In genomic region chr7:155227788-155228458, GRCh38 we compare ENCODE assay signal across 2 cellular contexts.
A peak's percentile ranks its signal among the peaks of the same experiment; 100 is the strongest.
TF ChIP-seq lines count a peak whose summit lies in the region.

No MANE protein-coding gene starts in this region.

TF ChIP-seq in liver, 16 proteins besides CTCF, POLR2A, EP300 and RAD21:
- peak; percentile 28 for TF ChIP-seq SP1 (IDR thresholded peaks at IDR 0.05)
- no peak for TF ChIP-seq MAX (IDR thresholded peaks at IDR 0.05)
- TF ChIP-seq JUND (IDR thresholded peaks at IDR 0.05): no peak
- no peak for TF ChIP-seq EGR1 (IDR thresholded peaks at IDR 0.05; ENCODE audit: low read depth in 2 of 2)
- TF ChIP-seq RXRA (IDR thresholded peaks at IDR 0.05): peak; percentile 71 to 73
- TF ChIP-seq HNF4A (conservative IDR thresholded peaks at IDR 0.05): peak; percentile 40 to 52

TF ChIP-seq in HepG2, 621 proteins besides CTCF, POLR2A, EP300 and RAD21:
- TF ChIP-seq U2AF2 (IDR thresholded peaks at IDR 0.05; ENCODE audit: low read depth, low read length) (no peak), ZNF18 (CRISPR knock-in tag; IDR thresholded peaks at IDR 0.05; ENCODE audit: insufficient replicate concordance) (no peak), ZNF460 (CRISPR knock-in tag; IDR thresholded peaks at IDR 0.05; ENCODE audit: borderline replicate concordance) (no peak), CEBPG (CRISPR knock-in tag; IDR thresholded peaks at IDR 0.05) (no peak), ZNF572 (CRISPR knock-in tag; IDR thresholded peaks at IDR 0.05) (no peak), KLF11 (CRISPR knock-in tag; IDR thresholded peaks at IDR 0.05) (no peak), ZNF160 (CRISPR knock-in tag; IDR thresholded peaks at IDR 0.05) (no peak), ZNF773 (CRISPR knock-in tag; IDR thresholded peaks at IDR 0.05; ENCODE audit: borderline replicate concordance) (no peak), PBX3 (CRISPR knock-in tag; IDR thresholded peaks at IDR 0.05; ENCODE audit: borderline replicate concordance) (no peak)
TF ChIP-seq in HepG2: peak in this region for 0.
